ENCODE assay signal across 1 cellular context in genomic region chrX:121085612-121086010, GRCh38.
TF ChIP-seq lines count a peak whose summit lies in the region.

No MANE protein-coding gene starts in this region.

TF ChIP-seq in K562, 482 proteins besides CTCF, POLR2A, EP300 and RAD21 (continued from another document):
- TF ChIP-seq MEIS2 (IDR thresholded peaks at IDR 0.05; ENCODE audit: partially characterized antibody), result peak; percentile 71
- TF ChIP-seq PHF8 (IDR thresholded peaks at IDR 0.05; ENCODE audit: borderline replicate concordance, low read length), result no peak
- TF ChIP-seq, protein P1, sequence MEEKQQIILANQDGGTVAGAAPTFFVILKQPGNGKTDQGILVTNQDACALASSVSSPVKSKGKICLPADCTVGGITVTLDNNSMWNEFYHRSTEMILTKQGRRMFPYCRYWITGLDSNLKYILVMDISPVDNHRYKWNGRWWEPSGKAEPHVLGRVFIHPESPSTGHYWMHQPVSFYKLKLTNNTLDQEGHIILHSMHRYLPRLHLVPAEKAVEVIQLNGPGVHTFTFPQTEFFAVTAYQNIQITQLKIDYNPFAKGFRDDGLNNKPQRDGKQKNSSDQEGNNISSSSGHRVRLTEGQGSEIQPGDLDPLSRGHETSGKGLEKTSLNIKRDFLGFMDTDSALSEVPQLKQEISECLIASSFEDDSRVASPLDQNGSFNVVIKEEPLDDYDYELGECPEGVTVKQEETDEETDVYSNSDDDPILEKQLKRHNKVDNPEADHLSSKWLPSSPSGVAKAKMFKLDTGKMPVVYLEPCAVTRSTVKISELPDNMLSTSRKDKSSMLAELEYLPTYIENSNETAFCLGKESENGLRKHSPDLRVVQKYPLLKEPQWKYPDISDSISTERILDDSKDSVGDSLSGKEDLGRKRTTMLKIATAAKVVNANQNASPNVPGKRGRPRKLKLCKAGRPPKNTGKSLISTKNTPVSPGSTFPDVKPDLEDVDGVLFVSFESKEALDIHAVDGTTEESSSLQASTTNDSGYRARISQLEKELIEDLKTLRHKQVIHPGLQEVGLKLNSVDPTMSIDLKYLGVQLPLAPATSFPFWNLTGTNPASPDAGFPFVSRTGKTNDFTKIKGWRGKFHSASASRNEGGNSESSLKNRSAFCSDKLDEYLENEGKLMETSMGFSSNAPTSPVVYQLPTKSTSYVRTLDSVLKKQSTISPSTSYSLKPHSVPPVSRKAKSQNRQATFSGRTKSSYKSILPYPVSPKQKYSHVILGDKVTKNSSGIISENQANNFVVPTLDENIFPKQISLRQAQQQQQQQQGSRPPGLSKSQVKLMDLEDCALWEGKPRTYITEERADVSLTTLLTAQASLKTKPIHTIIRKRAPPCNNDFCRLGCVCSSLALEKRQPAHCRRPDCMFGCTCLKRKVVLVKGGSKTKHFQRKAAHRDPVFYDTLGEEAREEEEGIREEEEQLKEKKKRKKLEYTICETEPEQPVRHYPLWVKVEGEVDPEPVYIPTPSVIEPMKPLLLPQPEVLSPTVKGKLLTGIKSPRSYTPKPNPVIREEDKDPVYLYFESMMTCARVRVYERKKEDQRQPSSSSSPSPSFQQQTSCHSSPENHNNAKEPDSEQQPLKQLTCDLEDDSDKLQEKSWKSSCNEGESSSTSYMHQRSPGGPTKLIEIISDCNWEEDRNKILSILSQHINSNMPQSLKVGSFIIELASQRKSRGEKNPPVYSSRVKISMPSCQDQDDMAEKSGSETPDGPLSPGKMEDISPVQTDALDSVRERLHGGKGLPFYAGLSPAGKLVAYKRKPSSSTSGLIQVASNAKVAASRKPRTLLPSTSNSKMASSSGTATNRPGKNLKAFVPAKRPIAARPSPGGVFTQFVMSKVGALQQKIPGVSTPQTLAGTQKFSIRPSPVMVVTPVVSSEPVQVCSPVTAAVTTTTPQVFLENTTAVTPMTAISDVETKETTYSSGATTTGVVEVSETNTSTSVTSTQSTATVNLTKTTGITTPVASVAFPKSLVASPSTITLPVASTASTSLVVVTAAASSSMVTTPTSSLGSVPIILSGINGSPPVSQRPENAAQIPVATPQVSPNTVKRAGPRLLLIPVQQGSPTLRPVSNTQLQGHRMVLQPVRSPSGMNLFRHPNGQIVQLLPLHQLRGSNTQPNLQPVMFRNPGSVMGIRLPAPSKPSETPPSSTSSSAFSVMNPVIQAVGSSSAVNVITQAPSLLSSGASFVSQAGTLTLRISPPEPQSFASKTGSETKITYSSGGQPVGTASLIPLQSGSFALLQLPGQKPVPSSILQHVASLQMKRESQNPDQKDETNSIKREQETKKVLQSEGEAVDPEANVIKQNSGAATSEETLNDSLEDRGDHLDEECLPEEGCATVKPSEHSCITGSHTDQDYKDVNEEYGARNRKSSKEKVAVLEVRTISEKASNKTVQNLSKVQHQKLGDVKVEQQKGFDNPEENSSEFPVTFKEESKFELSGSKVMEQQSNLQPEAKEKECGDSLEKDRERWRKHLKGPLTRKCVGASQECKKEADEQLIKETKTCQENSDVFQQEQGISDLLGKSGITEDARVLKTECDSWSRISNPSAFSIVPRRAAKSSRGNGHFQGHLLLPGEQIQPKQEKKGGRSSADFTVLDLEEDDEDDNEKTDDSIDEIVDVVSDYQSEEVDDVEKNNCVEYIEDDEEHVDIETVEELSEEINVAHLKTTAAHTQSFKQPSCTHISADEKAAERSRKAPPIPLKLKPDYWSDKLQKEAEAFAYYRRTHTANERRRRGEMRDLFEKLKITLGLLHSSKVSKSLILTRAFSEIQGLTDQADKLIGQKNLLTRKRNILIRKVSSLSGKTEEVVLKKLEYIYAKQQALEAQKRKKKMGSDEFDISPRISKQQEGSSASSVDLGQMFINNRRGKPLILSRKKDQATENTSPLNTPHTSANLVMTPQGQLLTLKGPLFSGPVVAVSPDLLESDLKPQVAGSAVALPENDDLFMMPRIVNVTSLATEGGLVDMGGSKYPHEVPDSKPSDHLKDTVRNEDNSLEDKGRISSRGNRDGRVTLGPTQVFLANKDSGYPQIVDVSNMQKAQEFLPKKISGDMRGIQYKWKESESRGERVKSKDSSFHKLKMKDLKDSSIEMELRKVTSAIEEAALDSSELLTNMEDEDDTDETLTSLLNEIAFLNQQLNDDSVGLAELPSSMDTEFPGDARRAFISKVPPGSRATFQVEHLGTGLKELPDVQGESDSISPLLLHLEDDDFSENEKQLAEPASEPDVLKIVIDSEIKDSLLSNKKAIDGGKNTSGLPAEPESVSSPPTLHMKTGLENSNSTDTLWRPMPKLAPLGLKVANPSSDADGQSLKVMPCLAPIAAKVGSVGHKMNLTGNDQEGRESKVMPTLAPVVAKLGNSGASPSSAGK (IDR thresholded peaks at IDR 0.05), result no peak
- peak; percentile 38 for TF ChIP-seq PKNOX1 (IDR thresholded peaks at IDR 0.05)
- TF ChIP-seq ZEB2 (IDR thresholded peaks at IDR 0.05), result no peak
- no peak for TF ChIP-seq MYC (IDR thresholded peaks at IDR 0.05; ENCODE audit: low read depth, low read length)
- no peak for TF ChIP-seq MYC (CRISPR knock-in tag; IDR thresholded peaks at IDR 0.05; ENCODE audit: borderline replicate concordance, low read depth)
- TF ChIP-seq RHOXF2B (CRISPR knock-in tag; conservative IDR thresholded peaks at IDR 0.05), result no peak
- no peak for TF ChIP-seq NRF1 (conservative IDR thresholded peaks at IDR 0.05 in 1 of 2, IDR thresholded peaks at IDR 0.05 in 1 of 2)
